Comparison of ENCODE assay signal across 1 cellular context in the genomic region with DNA sequence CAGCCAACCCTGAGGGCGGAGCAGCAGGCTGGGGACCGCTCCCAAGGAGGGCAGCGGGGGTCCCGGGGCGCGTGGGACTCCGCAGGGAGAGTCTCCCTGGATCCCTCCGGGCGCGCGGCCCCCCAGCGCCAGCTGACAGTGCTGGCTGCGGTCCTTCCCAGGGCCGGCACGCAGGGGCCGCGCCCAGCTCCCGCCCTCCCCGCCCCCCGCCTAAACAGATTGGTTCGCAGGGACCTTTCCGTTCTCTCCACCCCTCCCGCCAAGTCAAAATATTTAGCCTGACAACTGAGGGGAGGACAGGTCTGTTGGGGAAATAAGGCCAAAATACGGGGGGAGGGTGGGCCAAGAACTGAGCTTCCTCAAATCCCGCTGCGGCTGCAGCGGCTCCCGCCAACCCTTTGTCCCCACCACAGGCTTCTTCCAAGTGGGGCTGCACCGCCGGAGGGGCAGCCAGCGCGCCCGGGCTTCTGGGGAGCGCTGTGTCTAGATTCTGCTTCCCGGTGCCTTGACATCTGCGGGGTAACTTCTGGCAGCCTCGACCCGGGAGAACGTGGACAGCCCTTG.
TF ChIP-seq lines count a peak whose summit lies in the region.

Gene INSRR (minus strand): TSS at position 159 of the 564 bp plus-strand sequence. CDS start 496 bp downstream, outside the sequence.

TF ChIP-seq in neural cell, 6 proteins besides CTCF, POLR2A, EP300 and RAD21 (continued from another document):
- TF ChIP-seq, protein P1, sequence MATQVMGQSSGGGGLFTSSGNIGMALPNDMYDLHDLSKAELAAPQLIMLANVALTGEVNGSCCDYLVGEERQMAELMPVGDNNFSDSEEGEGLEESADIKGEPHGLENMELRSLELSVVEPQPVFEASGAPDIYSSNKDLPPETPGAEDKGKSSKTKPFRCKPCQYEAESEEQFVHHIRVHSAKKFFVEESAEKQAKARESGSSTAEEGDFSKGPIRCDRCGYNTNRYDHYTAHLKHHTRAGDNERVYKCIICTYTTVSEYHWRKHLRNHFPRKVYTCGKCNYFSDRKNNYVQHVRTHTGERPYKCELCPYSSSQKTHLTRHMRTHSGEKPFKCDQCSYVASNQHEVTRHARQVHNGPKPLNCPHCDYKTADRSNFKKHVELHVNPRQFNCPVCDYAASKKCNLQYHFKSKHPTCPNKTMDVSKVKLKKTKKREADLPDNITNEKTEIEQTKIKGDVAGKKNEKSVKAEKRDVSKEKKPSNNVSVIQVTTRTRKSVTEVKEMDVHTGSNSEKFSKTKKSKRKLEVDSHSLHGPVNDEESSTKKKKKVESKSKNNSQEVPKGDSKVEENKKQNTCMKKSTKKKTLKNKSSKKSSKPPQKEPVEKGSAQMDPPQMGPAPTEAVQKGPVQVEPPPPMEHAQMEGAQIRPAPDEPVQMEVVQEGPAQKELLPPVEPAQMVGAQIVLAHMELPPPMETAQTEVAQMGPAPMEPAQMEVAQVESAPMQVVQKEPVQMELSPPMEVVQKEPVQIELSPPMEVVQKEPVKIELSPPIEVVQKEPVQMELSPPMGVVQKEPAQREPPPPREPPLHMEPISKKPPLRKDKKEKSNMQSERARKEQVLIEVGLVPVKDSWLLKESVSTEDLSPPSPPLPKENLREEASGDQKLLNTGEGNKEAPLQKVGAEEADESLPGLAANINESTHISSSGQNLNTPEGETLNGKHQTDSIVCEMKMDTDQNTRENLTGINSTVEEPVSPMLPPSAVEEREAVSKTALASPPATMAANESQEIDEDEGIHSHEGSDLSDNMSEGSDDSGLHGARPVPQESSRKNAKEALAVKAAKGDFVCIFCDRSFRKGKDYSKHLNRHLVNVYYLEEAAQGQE (IDR thresholded peaks at IDR 0.05; ENCODE audit: borderline replicate concordance): no peak
- no peak for TF ChIP-seq TAF1 (IDR thresholded peaks at IDR 0.05; ENCODE audit: low read depth)
- no peak for TF ChIP-seq EZH2 (IDR thresholded peaks at IDR 0.05; ENCODE audit: borderline replicate concordance, insufficient read depth, low read length, poor library complexity, severe bottlenecking)
